3 cellular contexts compared by ENCODE assay signal in the genomic region with DNA sequence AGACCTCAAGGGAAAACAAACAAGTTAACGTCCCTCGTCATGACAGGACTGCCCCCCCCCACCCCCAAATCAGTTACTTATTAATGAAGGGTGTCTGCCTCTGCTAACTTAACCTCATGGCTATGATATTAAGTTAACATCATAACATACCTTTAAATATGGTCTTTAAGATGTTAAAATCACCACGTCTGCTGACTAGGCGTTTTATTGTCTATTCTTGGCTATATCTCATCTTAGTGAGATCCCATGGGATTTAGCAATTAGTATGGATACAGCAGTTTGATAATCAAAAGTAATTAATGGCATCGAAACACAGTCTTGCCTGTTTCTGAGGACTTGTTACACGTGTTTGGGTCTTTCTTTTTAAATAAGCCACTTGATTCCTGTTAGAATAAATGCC.
TF ChIP-seq lines count a peak whose summit lies in the region.

No MANE protein-coding gene starts in this region.

TF ChIP-seq in A549, 52 proteins besides CTCF, POLR2A, EP300 and RAD21 (continued from another document):
- peak; percentile 96 for TF ChIP-seq MAFK (IDR thresholded peaks at IDR 0.05; ENCODE audit: partially characterized antibody)
- TF ChIP-seq ESRRA (IDR thresholded peaks at IDR 0.05; ENCODE audit: borderline replicate concordance, low read length): no peak

TF ChIP-seq in IMR-90, 13 proteins besides CTCF, POLR2A, EP300 and RAD21:
- TF ChIP-seq, protein P1, sequence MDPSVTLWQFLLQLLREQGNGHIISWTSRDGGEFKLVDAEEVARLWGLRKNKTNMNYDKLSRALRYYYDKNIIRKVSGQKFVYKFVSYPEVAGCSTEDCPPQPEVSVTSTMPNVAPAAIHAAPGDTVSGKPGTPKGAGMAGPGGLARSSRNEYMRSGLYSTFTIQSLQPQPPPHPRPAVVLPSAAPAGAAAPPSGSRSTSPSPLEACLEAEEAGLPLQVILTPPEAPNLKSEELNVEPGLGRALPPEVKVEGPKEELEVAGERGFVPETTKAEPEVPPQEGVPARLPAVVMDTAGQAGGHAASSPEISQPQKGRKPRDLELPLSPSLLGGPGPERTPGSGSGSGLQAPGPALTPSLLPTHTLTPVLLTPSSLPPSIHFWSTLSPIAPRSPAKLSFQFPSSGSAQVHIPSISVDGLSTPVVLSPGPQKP (IDR thresholded peaks at IDR 0.05; ENCODE audit: borderline replicate concordance, low read depth, low read length): no peak
- peak; percentile 90 for TF ChIP-seq MAFK (IDR thresholded peaks at IDR 0.05; ENCODE audit: low read depth, low read length)
- TF ChIP-seq CEBPB (IDR thresholded peaks at IDR 0.05; ENCODE audit: low read depth, low read length): no peak
TF ChIP-seq in IMR-90: peak in this region for 1.

TF ChIP-seq in K562, 482 proteins besides CTCF, POLR2A, EP300 and RAD21 (continued from another document):
- TF ChIP-seq, protein P2, sequence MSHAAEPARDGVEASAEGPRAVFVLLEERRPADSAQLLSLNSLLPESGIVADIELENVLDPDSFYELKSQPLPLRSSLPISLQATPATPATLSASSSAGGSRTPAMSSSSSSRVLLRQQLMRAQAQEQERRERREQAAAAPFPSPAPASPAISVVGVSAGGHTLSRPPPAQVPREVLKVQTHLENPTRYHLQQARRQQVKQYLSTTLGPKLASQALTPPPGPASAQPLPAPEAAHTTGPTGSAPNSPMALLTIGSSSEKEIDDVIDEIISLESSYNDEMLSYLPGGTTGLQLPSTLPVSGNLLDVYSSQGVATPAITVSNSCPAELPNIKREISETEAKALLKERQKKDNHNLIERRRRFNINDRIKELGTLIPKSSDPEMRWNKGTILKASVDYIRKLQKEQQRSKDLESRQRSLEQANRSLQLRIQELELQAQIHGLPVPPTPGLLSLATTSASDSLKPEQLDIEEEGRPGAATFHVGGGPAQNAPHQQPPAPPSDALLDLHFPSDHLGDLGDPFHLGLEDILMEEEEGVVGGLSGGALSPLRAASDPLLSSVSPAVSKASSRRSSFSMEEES (CRISPR knock-in tag; IDR thresholded peaks at IDR 0.05): no peak
- TF ChIP-seq ZNF316 (IDR thresholded peaks at IDR 0.05): peak; percentile 57; the same call in 1 of the 2 replicates
- TF ChIP-seq NFE2 (IDR thresholded peaks at IDR 0.05; ENCODE audit: low read depth): no peak
- TF ChIP-seq C11orf30 (IDR thresholded peaks at IDR 0.05; ENCODE audit: low read depth): peak; percentile 45
- no peak for TF ChIP-seq GABPA (tag; conservative IDR thresholded peaks at IDR 0.05; ENCODE audit: low read depth)
- TF ChIP-seq MAFG (tag; conservative IDR thresholded peaks at IDR 0.05): peak; percentile 34; the same call in 1 of the 2 replicates
- TF ChIP-seq PML (IDR thresholded peaks at IDR 0.05; ENCODE audit: low read length): no peak
- no peak for TF ChIP-seq CTBP1 (IDR thresholded peaks at IDR 0.05; ENCODE audit: borderline replicate concordance)
- TF ChIP-seq ZNF695 (CRISPR knock-in tag; IDR thresholded peaks at IDR 0.05): no peak
- no peak for TF ChIP-seq ZBTB49 (CRISPR knock-in tag; IDR thresholded peaks at IDR 0.05; ENCODE audit: borderline replicate concordance)
- peak; percentile 43; the same call in 1 of the 2 replicates for TF ChIP-seq MAFK (IDR thresholded peaks at IDR 0.05; ENCODE audit: low read length)
- no peak for TF ChIP-seq TCF3 (CRISPR knock-in tag; IDR thresholded peaks at IDR 0.05)
- peak; percentile 69 for TF ChIP-seq MAFF (IDR thresholded peaks at IDR 0.05; ENCODE audit: low read length)
- TF ChIP-seq MTF1 (CRISPR knock-in tag; IDR thresholded peaks at IDR 0.05; ENCODE audit: borderline replicate concordance): no peak
- no peak for TF ChIP-seq HMBOX1 (IDR thresholded peaks at IDR 0.05)
- TF ChIP-seq ZMIZ1 (IDR thresholded peaks at IDR 0.05; ENCODE audit: low read depth in 2 of 2, low read length in 2 of 2): no peak
- TF ChIP-seq KHSRP (IDR thresholded peaks at IDR 0.05): no peak
